ENCODE assay signal across 13 cellular contexts in genomic region chr3:184808021-184808420, GRCh38. TPM values are rescaled to one million over a fixed set of nuclear protein-coding genes. Genes with fewer than 3 reads are reported as not detected.
DNase-seq lines count a peak whose midpoint lies in the region; ATAC-seq and TF ChIP-seq lines count a peak whose summit lies in the region.
"Had no signal": no experiment of that assay in that cellular context is flagged by ENCODE, and none has a peak within 500 bp of the region (broad histone marks: within the 10 kb centered on the region; RNA-seq: fewer than 3 reads in every experiment).

No MANE protein-coding gene starts in this region.

- no peaks in the 10 kb centered on the region for H3K9me3 Mint-ChIP-seq in activated CD4-positive, alpha-beta memory T cell treated with anti-CD3 and anti-CD28 coated beads for 36 hours
- H3K9me3 Mint-ChIP-seq in activated CD4-positive, alpha-beta memory T cell treated with anti-CD3 and anti-CD28 coated beads, Interleukin-2, amount 10 ng/mL, durations not matched to agents 7 days and 5 days: no peaks in the 10 kb centered on the region

- POLR2A ChIA-PET in activated CD4-positive, alpha-beta memory T cell treated with anti-CD3 and anti-CD28 coated beads for 36 hours (lab: Charles Lee): interaction anchor here (1.5 kb wide), 1 partner anchor 29 kb away, joined by 3 read pairs; no protein-coding TSS in a partner anchor
- POLR2A ChIA-PET in activated CD4-positive, alpha-beta memory T cell treated with anti-CD3 and anti-CD28 coated beads, Interleukin-2, amount 10 ng/mL, durations not matched to agents 7 days and 5 days (lab: Charles Lee): no interaction called here

- no peak overlapping the region for H3K4me3 Mint-ChIP-seq in activated CD4-positive, alpha-beta memory T cell treated with anti-CD3 and anti-CD28 coated beads for 36 hours
- no peak overlapping the region for H3K4me3 Mint-ChIP-seq in activated CD4-positive, alpha-beta memory T cell treated with anti-CD3 and anti-CD28 coated beads, Interleukin-2, amount 10 ng/mL, durations not matched to agents 7 days and 5 days

- H3K27me3 Mint-ChIP-seq in activated CD4-positive, alpha-beta memory T cell treated with anti-CD3 and anti-CD28 coated beads for 36 hours: no peaks in the 10 kb centered on the region
- peaks cover 2% of the 10 kb centered on the region for H3K27me3 Mint-ChIP-seq in activated CD4-positive, alpha-beta memory T cell treated with anti-CD3 and anti-CD28 coated beads, Interleukin-2, amount 10 ng/mL, durations not matched to agents 7 days and 5 days

- peak; percentile 50 for TF ChIP-seq CTCF in retinal pigment epithelial cell (conservative IDR thresholded peaks at IDR 0.05; ENCODE audit: low read depth, low read length)

- no peak overlapping the region for H3K4me3 ChIP-seq in retinal pigment epithelial cell (ENCODE audit: low read length)
- H3K4me3 ChIP-seq: BLaER1, GM12878, upper lobe of left lung had no signal

- peaks cover 16% of the 10 kb centered on the region for H3K4me1 Mint-ChIP-seq in activated CD4-positive, alpha-beta memory T cell treated with anti-CD3 and anti-CD28 coated beads for 36 hours (ENCODE audit: low read depth)
- H3K4me1 Mint-ChIP-seq in activated CD4-positive, alpha-beta memory T cell treated with anti-CD3 and anti-CD28 coated beads, Interleukin-2, amount 10 ng/mL, durations not matched to agents 7 days and 5 days: peaks cover 25% of the 10 kb centered on the region

- intact Hi-C loops in activated CD4-positive, alpha-beta memory T cell treated with anti-CD3 and anti-CD28 coated beads for 36 hours (cut with micrococcal nuclease): no loop called here

- peak; percentile 38 for DNase-seq in activated CD4-positive, alpha-beta memory T cell treated with anti-CD3 and anti-CD28 coated beads for 36 hours
- DNase-seq in activated CD4-positive, alpha-beta memory T cell treated with anti-CD3 and anti-CD28 coated beads, Interleukin-2, amount 10 ng/mL, durations not matched to agents 7 days and 5 days: no peak
- peak; percentile 68 to 83 for DNase-seq in NCI-H526 (lab: John Stamatoyannopoulos, UW)
- peak; percentile 62 for DNase-seq in ecto neural progenitor cell (ENCODE audit: low spot score)
- DNase-seq in retinal pigment epithelial cell (ENCODE audit: low read depth): no peak
- no peak for DNase-seq in DMS114 treated with DMSO at 0.1 percent for 48 hours (lab: John Stamatoyannopoulos, UW; ENCODE audit: unreplicated experiment)
- DNase-seq: activated CD4-positive, CD25-positive, alpha-beta regulatory T cell; activated naive CD4-positive, alpha-beta T cell treated with anti-CD3 and anti-CD28 coated beads, Interleukin-2, amount 50 U/mL, for 16 hours had no signal

- H3K27ac Mint-ChIP-seq in activated CD4-positive, alpha-beta memory T cell treated with anti-CD3 and anti-CD28 coated beads for 36 hours: no peak overlapping the region
- no peak overlapping the region for H3K27ac Mint-ChIP-seq in activated CD4-positive, alpha-beta memory T cell treated with anti-CD3 and anti-CD28 coated beads, Interleukin-2, amount 10 ng/mL, durations not matched to agents 7 days and 5 days

- ATAC-seq in GM18867 (IDR thresholded peaks at IDR 0.05; ENCODE audit: unreplicated experiment): no peak
- no peak for ATAC-seq in GM21367 (IDR thresholded peaks at IDR 0.05; ENCODE audit: unreplicated experiment)
- ATAC-seq: GM12878 had no signal

- peaks cover 2% of the 10 kb centered on the region for H3K36me3 Mint-ChIP-seq in activated CD4-positive, alpha-beta memory T cell treated with anti-CD3 and anti-CD28 coated beads for 36 hours
- H3K36me3 Mint-ChIP-seq in activated CD4-positive, alpha-beta memory T cell treated with anti-CD3 and anti-CD28 coated beads, Interleukin-2, amount 10 ng/mL, durations not matched to agents 7 days and 5 days (ENCODE audit: low read depth): peaks cover 4% of the 10 kb centered on the region

- CTCF ChIA-PET in activated CD4-positive, alpha-beta memory T cell treated with anti-CD3 and anti-CD28 coated beads for 36 hours (lab: Charles Lee): interaction anchor here (0.7 to 1.7 kb wide), 4 partner anchors 9 to 251 kb away, joined by 3 to 6 read pairs (median 4); partner anchors contain the start of gene EPHB3
- CTCF ChIA-PET in activated CD4-positive, alpha-beta memory T cell treated with anti-CD3 and anti-CD28 coated beads, Interleukin-2, amount 10 ng/mL, durations not matched to agents 7 days and 5 days (lab: Charles Lee): interaction anchor here (1.1 to 2.1 kb wide), 4 partner anchors 10 to 250 kb away, joined by 3 to 4 read pairs (median 4); no protein-coding TSS in a partner anchor

RNA-seq across cellular contexts. Expression of gene VPS8, which starts 3.9 kb away (rescaled TPM):
- 10 to 100 TPM; 28.7 to 32.3 TPM for total RNA-seq in activated CD4-positive, alpha-beta memory T cell treated with anti-CD3 and anti-CD28 coated beads for 36 hours
- total RNA-seq in activated CD4-positive, alpha-beta memory T cell treated with anti-CD3 and anti-CD28 coated beads, Interleukin-2, amount 10 ng/mL, durations not matched to agents 7 days and 5 days: 10 to 100 TPM; 60.8 to 61.2 TPM

Comparison
In these comparisons a context has a peak if more than half of its experiments do, and no peak if none do; other contexts are left out.
1. DNase-seq: peak in activated CD4-positive, alpha-beta memory T cell treated with anti-CD3 and anti-CD28 coated beads for 36 hours (single experiment), NCI-H526 (2 of 2) and ecto neural progenitor cell (single experiment); none in activated CD4-positive, alpha-beta memory T cell treated with anti-CD3 and anti-CD28 coated beads, Interleukin-2, amount 10 ng/mL, durations not matched to agents 7 days and 5 days (single experiment), retinal pigment epithelial cell (single experiment) and DMS114 treated with DMSO at 0.1 percent for 48 hours (single experiment).